In genomic region chr1:37931148-37931492, GRCh38 we compare ENCODE assay signal across 8 cellular contexts. TPM values are rescaled to one million over a fixed set of nuclear protein-coding genes. Genes with fewer than 3 reads are reported as not detected.
A peak's percentile ranks its signal among the peaks of the same experiment; 100 is the strongest.
DNase-seq lines count a peak whose midpoint lies in the region; ATAC-seq and TF ChIP-seq lines count a peak whose summit lies in the region.

No MANE protein-coding gene starts in this region.

- CTCF ChIA-PET in Panc1 (lab: Charles Lee): interaction anchor here (0.6 to 0.9 kb wide), 3 partner anchors 25 to 71 kb away, joined by 3 to 4 read pairs (median 3); partner anchors contain the start of genes MTF1 and SF3A3

- H3K36me3 ChIP-seq in Panc1 (ENCODE audit: control insufficient read depth, insufficient read depth, low read length): no peaks in the 10 kb centered on the region

- H3K27ac ChIP-seq in Panc1 (ENCODE audit: low read length): peak overlapping the region; percentile 76

- DNase-seq in Panc1 (ENCODE audit: low read depth, low spot score) (no peak), UCSD-AML1 (lab: John Stamatoyannopoulos, UW; ENCODE audit: unreplicated experiment) (no peak), SKM-1 treated with dmso at 0.1 percent for 144 hours (lab: John Stamatoyannopoulos, UW; ENCODE audit: unreplicated experiment) (no peak), mucosa of gallbladder (ENCODE audit: low spot score) (no peak), NCI-H226 (no peak)
- no peak for DNase-seq in effector memory CD8-positive, alpha-beta T cell
- peak in 1 of 10 donors; percentile 5 for DNase-seq in naive thymus-derived CD8-positive, alpha-beta T cell

- TSS peak; percentile 79 for BruUV-seq in Panc1 (replicated peaks; lab: Mats Ljungman, UMichigan)

- in situ Hi-C loops in Panc1 (cut with HindIII; ENCODE audit: low pct_unique_long_range_greater_than_20kb, low sequenced_read_pairs): no loop called here

- H3K27ac Mint-ChIP-seq in effector memory CD8-positive, alpha-beta T cell: peak overlapping the region; percentile 68 to 84
- peak overlapping the region in 9 of 10 donors; percentile 82 to 99 (median 89) for H3K27ac Mint-ChIP-seq in naive thymus-derived CD8-positive, alpha-beta T cell

- H3K9me3 Mint-ChIP-seq in effector memory CD8-positive, alpha-beta T cell: no peaks in the 10 kb centered on the region
- no peaks in the 10 kb centered on the region for H3K9me3 Mint-ChIP-seq in naive thymus-derived CD8-positive, alpha-beta T cell

- peaks cover 15% of the 10 kb centered on the region for H3K36me3 Mint-ChIP-seq in effector memory CD8-positive, alpha-beta T cell (ENCODE audit: insufficient read depth)
- H3K36me3 Mint-ChIP-seq in naive thymus-derived CD8-positive, alpha-beta T cell: peaks cover 0 to 5% (median 0%) of the 10 kb centered on the region in 3 donors

- H3K27me3 ChIP-seq in Panc1 (ENCODE audit: control insufficient read depth, insufficient read depth, low read length): no peaks in the 10 kb centered on the region

- ATAC-seq in GM21723 (IDR thresholded peaks at IDR 0.05; ENCODE audit: unreplicated experiment) (peak; percentile 13), Panc1 (peak; percentile 2; the same call in 1 of the 2 replicates)
- peak; percentile 7 for ATAC-seq in effector memory CD8-positive, alpha-beta T cell (replicated peaks)
- peak; percentile 5 to 6 for ATAC-seq in naive thymus-derived CD8-positive, alpha-beta T cell

- no peak for TF ChIP-seq CTCF in Panc1 (IDR thresholded peaks at IDR 0.05)

- H3K4me3 Mint-ChIP-seq in effector memory CD8-positive, alpha-beta T cell: peak overlapping the region; percentile 90 to 93
- H3K4me3 Mint-ChIP-seq in naive thymus-derived CD8-positive, alpha-beta T cell: peak overlapping the region; percentile 86 to 99 (median 94)

- POLR2A ChIA-PET in Panc1 (lab: Charles Lee): interaction anchor here (0.6 to 0.9 kb wide), 2 partner anchors 13 to 15 kb away, joined by 3 to 4 read pairs; no protein-coding TSS in a partner anchor
- POLR2A ChIA-PET in naive thymus-derived CD8-positive, alpha-beta T cell (lab: Charles Lee): interaction anchor here (0.9 to 2.0 kb wide), 10 partner anchors 8 to 124 kb away, joined by 3 to 10 read pairs (median 4); partner anchors contain the start of genes INPP5B and MTF1

- peaks cover 28 to 31% of the 10 kb centered on the region in 2 donors for H3K4me1 Mint-ChIP-seq in effector memory CD8-positive, alpha-beta T cell (ENCODE audit: low read depth in 2 of 2)
- peaks cover 18 to 56% (median 50%) of the 10 kb centered on the region in 4 donors for H3K4me1 Mint-ChIP-seq in naive thymus-derived CD8-positive, alpha-beta T cell

- peak overlapping the region; percentile 80 to 81 for H3K4me3 ChIP-seq in Panc1 (ENCODE audit: low read depth in 2 of 2, low read length in 2 of 2)

- H3K9me3 ChIP-seq in Panc1 (ENCODE audit: control insufficient read depth, insufficient read depth, low read depth, low read length): no peaks in the 10 kb centered on the region

- peaks cover 21% of the 10 kb centered on the region for H3K4me1 ChIP-seq in Panc1 (ENCODE audit: control insufficient read depth, insufficient read depth, low read length)

- intact Hi-C loops in Panc1 (cut with micrococcal nuclease; ENCODE audit: unreplicated experiment): no loop called here

- H3K27me3 Mint-ChIP-seq in effector memory CD8-positive, alpha-beta T cell: no peaks in the 10 kb centered on the region
- no peaks in the 10 kb centered on the region for H3K27me3 Mint-ChIP-seq in naive thymus-derived CD8-positive, alpha-beta T cell

RNA-seq across cellular contexts. Expression of gene INPP5B, which starts 15.7 kb away (rescaled TPM):
- total RNA-seq in Panc1 (2021; ENCODE audit: unreplicated experiment) (17.7 TPM), mucosa of gallbladder (25.8 TPM)
- polyA plus RNA-seq in Panc1 (2012; ENCODE audit: insufficient read length): 11.5 TPM
- total RNA-seq in naive thymus-derived CD8-positive, alpha-beta T cell: 10 to 100 TPM; 40.8 to 46.7 TPM
- 10 to 100 TPM; 11.3 to 22.0 (median 18.5) TPM for polyA plus RNA-seq in naive thymus-derived CD8-positive, alpha-beta T cell

RNA-seq across cellular contexts. Expression of gene SF3A3, which starts 58.7 kb away (rescaled TPM):
- total RNA-seq in Panc1 (2021; ENCODE audit: unreplicated experiment): 85.8 TPM
- 94.1 TPM for polyA plus RNA-seq in Panc1 (2012; ENCODE audit: insufficient read length)
- total RNA-seq in naive thymus-derived CD8-positive, alpha-beta T cell: 10 to 100 TPM; 67.0 to 72.0 TPM
- 100 to 1,000 TPM in 1 of 3 donors, 10 to 100 TPM in 2; 97.4 to 101 (median 98.1) TPM for polyA plus RNA-seq in naive thymus-derived CD8-positive, alpha-beta T cell
- 39.0 TPM for total RNA-seq in mucosa of gallbladder
